Comparison of ENCODE assay signal across 29 cellular contexts in the genomic region with DNA sequence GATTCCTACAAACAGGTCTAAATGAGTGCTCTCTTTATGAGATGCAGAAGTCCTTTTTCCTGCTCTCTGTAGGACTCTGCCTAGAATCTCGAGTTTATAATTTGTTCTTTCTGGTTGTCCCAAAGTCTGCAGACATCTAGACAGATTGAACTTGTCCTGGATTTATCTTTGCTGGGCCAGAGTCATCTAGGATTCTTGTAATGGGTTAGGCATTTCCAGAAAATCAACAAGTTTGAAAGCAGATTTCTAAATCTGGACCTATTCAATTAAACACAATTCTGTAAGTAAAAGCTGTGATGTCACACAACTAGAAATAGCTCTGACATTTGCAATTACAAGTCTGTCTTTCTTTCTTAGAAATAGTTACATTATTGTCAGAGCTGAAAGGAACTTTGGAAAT. TPM values are rescaled to one million over a fixed set of nuclear protein-coding genes. Genes with fewer than 3 reads are reported as not detected.
A peak's percentile ranks its signal among the peaks of the same experiment; 100 is the strongest.
DNase-seq lines count a peak whose midpoint lies in the region; ATAC-seq, FAIRE-seq and TF ChIP-seq lines count a peak whose summit lies in the region.
"Had no signal": no experiment of that assay in that cellular context is flagged by ENCODE, and none has a peak within 500 bp of the region (broad histone marks: within the 10 kb centered on the region; RNA-seq: fewer than 3 reads in every experiment).

No MANE protein-coding gene starts in this region.

- H2AFZ ChIP-seq in HepG2 (ENCODE audit: low read length): no peak overlapping the region

- in situ Hi-C loops in HepG2 (cut with HindIII; ENCODE audit: extremely low pct_ligation_motif_present, low pct_unique_long_range_greater_than_20kb): loop anchor here (25.0 kb wide), 4 partner anchors 302 to 1802 kb away; a partner anchor contains a TSS

- no peaks in the 10 kb centered on the region for H3K36me3 ChIP-seq in HepG2 (replicated peaks in 1 of 2; ENCODE audit: control insufficient read depth in 1 of 2, insufficient read depth in 2 of 2, low read length in 2 of 2)
- H3K36me3 ChIP-seq in right lobe of liver: no peaks in the 10 kb centered on the region
- H3K36me3 ChIP-seq in gastroesophageal sphincter: no peaks in the 10 kb centered on the region
- no peaks in the 10 kb centered on the region for H3K36me3 ChIP-seq in psoas muscle (ENCODE audit: insufficient read depth in 1 of 2, low read depth in 1 of 2)
- H3K36me3 ChIP-seq: BE2C; BLaER1 treated with 17β-estradiol and CSF1 and Interleukin-3, amounts not matched to agents 10 nM and 100 nM; HAP-1 had no signal

- 0% methylated on average over 1 of the region's 1 CpG for WGBS in HepG2 (ENCODE audit: low lambda C conversion rate)
- 7% methylated on average over 1 of the region's 1 CpG for WGBS in right lobe of liver (ENCODE audit: insufficient coverage, low coverage, low lambda C conversion rate, missing lambda C conversion rate)
- WGBS in gastroesophageal sphincter (ENCODE audit: low coverage in 1 of 2), 2 donors: 9 to 13% methylated on average over 1 of the region's 1 CpG
- 65 to 81% (median 72%) methylated on average over 1 of the region's 1 CpG for WGBS in psoas muscle, 3 donors

- no peaks in the 10 kb centered on the region for H4K20me1 ChIP-seq in HepG2 (ENCODE audit: insufficient read depth, low read length)

- DNase-seq in HepG2 (ENCODE audit: low spot score) (no peak), right lobe of liver (no peak), psoas muscle (no peak), occipital lobe (lab: John Stamatoyannopoulos, UW) (no peak), RWPE1 (ENCODE audit: low spot score) (no peak), NCI-H1105 (lab: John Stamatoyannopoulos, UW) (no peak)
- DNase-seq: ACHN; AML-193; BE2C; Calu3; CD4-positive, alpha-beta T cell; COR-L47; DMS53; DMS79 treated with DMSO at 0.1 percent for 48 hours; GF-D8; GOT3; HFFc6 had no signal

- no peak for TF ChIP-seq EP300 in HepG2 (IDR thresholded peaks at IDR 0.05; ENCODE audit: low read depth in 2 of 2, low read length in 2 of 2)
- TF ChIP-seq EP300 in HepG2 (CRISPR knock-in tag; IDR thresholded peaks at IDR 0.05; ENCODE audit: borderline replicate concordance): no peak
- no peak for TF ChIP-seq EP300 in gastroesophageal sphincter (IDR thresholded peaks at IDR 0.05)

- POLR2A ChIA-PET in HepG2 (lab: Yijun Ruan, JAX): no interaction called here
- POLR2A ChIA-PET in RWPE1 (lab: Yijun Ruan, JAX; ENCODE audit: low non-redundant PET): no interaction called here

- TF ChIP-seq RAD21 in HepG2 (CRISPR knock-in tag; IDR thresholded peaks at IDR 0.05): no peak

- CTCF ChIA-PET in HepG2 (lab: Yijun Ruan, JAX; ENCODE audit: low intra/inter-chr PET ratio, low total read pairs): no interaction called here
- CTCF ChIA-PET in RWPE1 (lab: Yijun Ruan, JAX): interaction anchor here (0.6 kb wide), 1 partner anchor 1119 kb away, joined by 3 read pairs; no protein-coding TSS in a partner anchor

- H3K9me3 ChIP-seq in HepG2 (ENCODE audit: low read length) (no peaks in the 10 kb centered on the region), right lobe of liver (no peaks in the 10 kb centered on the region), gastroesophageal sphincter (no peaks in the 10 kb centered on the region), psoas muscle (no peaks in the 10 kb centered on the region)
- H3K9me3 ChIP-seq: BE2C; BLaER1 treated with 17β-estradiol and CSF1 and Interleukin-3, amounts not matched to agents 10 nM and 100 nM; HAP-1 had no signal

- no peak overlapping the region for H3K27ac ChIP-seq in HepG2 (ENCODE audit: extremely low read length, insufficient read depth, low read length)
- H3K27ac ChIP-seq in right lobe of liver: no peak overlapping the region
- peak overlapping the region in 3 of 4 donors; percentile 8 to 61 (median 47) for H3K27ac ChIP-seq in gastroesophageal sphincter
- H3K27ac ChIP-seq in psoas muscle: peak overlapping the region; percentile 80
- no peak overlapping the region for H3K27ac ChIP-seq in RWPE1
- H3K27ac ChIP-seq: 22Rv1; BLaER1 treated with 17β-estradiol and CSF1 and Interleukin-3, amounts not matched to agents 10 nM and 100 nM had no signal

- TF ChIP-seq POLR2A in HepG2 (IDR thresholded peaks at IDR 0.05; ENCODE audit: insufficient read depth in 1 of 2, low read depth in 2 of 2, low read length in 2 of 2): no peak
- no peak for TF ChIP-seq POLR2A in right lobe of liver (IDR thresholded peaks at IDR 0.05)
- no peak for TF ChIP-seq POLR2A in gastroesophageal sphincter (IDR thresholded peaks at IDR 0.05)

- H3K4me2 ChIP-seq in HepG2 (ENCODE audit: low read depth, low read length): no peak overlapping the region
- H3K4me2 ChIP-seq: BLaER1 treated with 17β-estradiol and CSF1 and Interleukin-3, amounts not matched to agents 10 nM and 100 nM had no signal

- H3K4me3 ChIP-seq in HepG2 (replicated peaks in 1 of 3; ENCODE audit: insufficient read depth in 1 of 3, low read depth in 2 of 3, low read length in 3 of 3) (no peak overlapping the region), right lobe of liver (no peak overlapping the region), gastroesophageal sphincter (no peak overlapping the region), psoas muscle (no peak overlapping the region)
- H3K4me3 ChIP-seq: BLaER1 treated with 17β-estradiol and CSF1 and Interleukin-3, amounts not matched to agents 10 nM and 100 nM; HAP-1 had no signal

- H3K4me1 ChIP-seq in HepG2 (ENCODE audit: insufficient read depth, low read length): no peaks in the 10 kb centered on the region
- H3K4me1 ChIP-seq in right lobe of liver: peaks cover 0 to 3% (median 0%) of the 10 kb centered on the region in 4 donors
- H3K4me1 ChIP-seq in gastroesophageal sphincter: peaks cover 0 to 47% (median 2%) of the 10 kb centered on the region in 3 donors
- H3K4me1 ChIP-seq in psoas muscle: peaks cover 21% of the 10 kb centered on the region
- H3K4me1 ChIP-seq: BE2C, HAP-1 had no signal

- TF ChIP-seq CTCF in HepG2 (CRISPR knock-in tag; IDR thresholded peaks at IDR 0.05): no peak
- no peak for TF ChIP-seq CTCF in right lobe of liver (IDR thresholded peaks at IDR 0.05)
- no peak for TF ChIP-seq CTCF in gastroesophageal sphincter (IDR thresholded peaks at IDR 0.05)
- TF ChIP-seq CTCF in psoas muscle (IDR thresholded peaks at IDR 0.05): no peak
- no peak for TF ChIP-seq CTCF in RWPE1 (conservative IDR thresholded peaks at IDR 0.05; ENCODE audit: low read depth)

- H3K27me3 ChIP-seq in HepG2 (ENCODE audit: control insufficient read depth in 1 of 2, insufficient read depth in 2 of 2, low read length in 2 of 2): peaks cover 2 to 22% of the 10 kb centered on the region in 2 experiments; a peak in 3 of 5 replicates
- peaks cover 0 to 3% of the 10 kb centered on the region in 2 donors for H3K27me3 ChIP-seq in right lobe of liver
- H3K27me3 ChIP-seq in gastroesophageal sphincter: peaks cover 2% of the 10 kb centered on the region
- no peaks in the 10 kb centered on the region for H3K27me3 ChIP-seq in psoas muscle (ENCODE audit: insufficient read depth in 3 of 3, low read length in 2 of 3)

- no peaks in the 10 kb centered on the region for H3K79me2 ChIP-seq in HepG2 (ENCODE audit: insufficient read depth, low read length)

- H3K9ac ChIP-seq in HepG2 (ENCODE audit: insufficient read depth, low read depth, low read length): no peak overlapping the region
- H3K9ac ChIP-seq: BLaER1 treated with 17β-estradiol and CSF1 and Interleukin-3, amounts not matched to agents 10 nM and 100 nM had no signal

- no peak for ATAC-seq in HepG2
- no peak for ATAC-seq in right lobe of liver
- ATAC-seq in gastroesophageal sphincter: no peak
- ATAC-seq in psoas muscle: no peak
- no peak for ATAC-seq in GM18517 (IDR thresholded peaks at IDR 0.05; ENCODE audit: unreplicated experiment)

- intact Hi-C loops in HepG2 (cut with micrococcal nuclease; ENCODE audit: unreplicated experiment) (no loop called here), right lobe of liver (cut with DNase I) (no loop called here), psoas muscle (cut with DNase I) (no loop called here)

- no TSS peak for BruUV-seq in HepG2 (replicated peaks; lab: Mats Ljungman, UMichigan)

- FAIRE-seq in HepG2 (lab: Jason Lieb, UNC): no peak
- FAIRE-seq: A204.1, GM12891, GM18507, H54 had no signal

TF ChIP-seq in HepG2, 621 proteins besides CTCF, POLR2A, EP300 and RAD21 (continues in another document):
- no peak for TF ChIP-seq ZFP41 (CRISPR knock-in tag; IDR thresholded peaks at IDR 0.05; ENCODE audit: borderline replicate concordance)

RNA-seq across cellular contexts. Expression of a gene that starts 4.3 kb away (rescaled TPM):
- total RNA-seq in HepG2 (2016; rRNA removed; fragmentation: Illumina TruSeq; extraction: Trizol) (not detected in 2 replicates), right lobe of liver (1 to 10 TPM in 4 of 6 experiments, under 1 TPM in 2; 0.75 to 3.6 (median 1.3) TPM), gastroesophageal sphincter (100 to 1,000 TPM in 1 of 4 donors, 10 to 100 TPM in 3; 61.0 to 117 (median 79.6) TPM), psoas muscle (10 to 100 TPM; 12.6 to 28.3 (median 25.7) TPM), occipital lobe (44.1 TPM)
- total RNA-seq in HepG2 (2016; cell fraction: cytosol; rRNA removed; fragmentation: Illumina TruSeq; extraction: Trizol; ENCODE audit: low read depth): not detected in 2 replicates
- total RNA-seq in HepG2 (2016; cell fraction: insoluble cytoplasmic fraction; rRNA removed; fragmentation: Illumina TruSeq; extraction: Trizol): not detected in 2 replicates
- not detected in 2 replicates for total RNA-seq in HepG2 (2016; cell fraction: membrane; rRNA removed; fragmentation: Illumina TruSeq; extraction: Trizol)
- not detected in 2 replicates for total RNA-seq in HepG2 (2016; cell fraction: nucleus; rRNA removed; fragmentation: Illumina TruSeq; extraction: Trizol)
- polyA plus RNA-seq in HepG2 (2011; rRNA removed) (not detected in 2 replicates), psoas muscle (10 to 100 TPM; 20.6 to 32.1 (median 27.4) TPM)
- polyA plus RNA-seq in HepG2 (2011; cell fraction: cytosol; rRNA removed): not detected in 2 replicates
- polyA plus RNA-seq in HepG2 (2011; cell fraction: nucleus; rRNA removed): not detected in 2 replicates
- polyA plus RNA-seq in HepG2 (2012): not detected in 2 replicates
- polyA plus RNA-seq in HepG2 (2016; cell fraction: cytosol; fragmentation: Illumina TruSeq; extraction: Trizol; ENCODE audit: low read depth): not detected in 2 replicates
- polyA plus RNA-seq in HepG2 (2016; cell fraction: insoluble cytoplasmic fraction; fragmentation: Illumina TruSeq; extraction: Trizol; ENCODE audit: low read depth): not detected in 2 replicates
- polyA plus RNA-seq in HepG2 (2016; cell fraction: membrane; fragmentation: Illumina TruSeq; extraction: Trizol; ENCODE audit: low read depth): not detected in 2 replicates
- not detected in 2 replicates for polyA plus RNA-seq in HepG2 (2016; cell fraction: nucleus; fragmentation: Illumina TruSeq; extraction: Trizol; ENCODE audit: insufficient read depth, low read depth)
- polyA minus RNA-seq in HepG2 (2011; rRNA and poly(A)+ RNA removed; ENCODE audit: low replicate concordance): not detected in 2 replicates
- not detected in 2 replicates for polyA minus RNA-seq in HepG2 (2011; cell fraction: cytosol; rRNA and poly(A)+ RNA removed)
- polyA minus RNA-seq in HepG2 (2011; cell fraction: nucleus; rRNA and poly(A)+ RNA removed): not detected in 2 replicates
- total RNA-seq: Calu3; CD4-positive, alpha-beta T cell; Daoy; G401; HFFc6 had no signal
- polyA plus RNA-seq: CD14-positive monocyte had no signal

Comparison
In these comparisons a context has a peak if more than half of its experiments do, and no peak if none do; other contexts are left out.
1. H3K27ac ChIP-seq: peak in gastroesophageal sphincter (3 of 4) and psoas muscle (single experiment); none in HepG2 (single experiment), right lobe of liver (0 of 3) and RWPE1 (single experiment).